In genomic region chr6:157174731-157175130, GRCh38 we compare ENCODE assay signal across 3 cellular contexts.
"Had no signal": no experiment of that assay in that cellular context is flagged by ENCODE, and none has a peak within 500 bp of the region (broad histone marks: within the 10 kb centered on the region; RNA-seq: fewer than 3 reads in every experiment).

No MANE protein-coding gene starts in this region.

- H3K4me3 ChIP-seq: GM12878 had no signal

- ATAC-seq: GM12878 had no signal

- DNase-seq: GDM1, GF-D8 had no signal
